8 cellular contexts compared by ENCODE assay signal in genomic region chr2:112764071-112765044, GRCh38. TPM values are rescaled to one million over a fixed set of nuclear protein-coding genes. Genes with fewer than 3 reads are reported as not detected.
DNase-seq lines count a peak whose midpoint lies in the region; ATAC-seq and TF ChIP-seq lines count a peak whose summit lies in the region.

Gene CKAP2L (minus strand): TSS chr2:112764609. CDS start chr2:112764598, 11 bp downstream.

- peaks cover 22% of the 10 kb centered on the region for H3K36me3 Mint-ChIP-seq in activated CD4-positive, alpha-beta T cell treated with anti-CD3 and anti-CD28 coated beads for 36 hours (ENCODE audit: low read depth)

- TF ChIP-seq CTCF in BE2C (IDR thresholded peaks at IDR 0.05; ENCODE audit: low read depth, low read length) (no peak), colonic mucosa (IDR thresholded peaks at IDR 0.05) (no peak)

- no peaks in the 10 kb centered on the region for H3K27me3 ChIP-seq in BE2C
- H3K27me3 ChIP-seq in colonic mucosa = no peaks in the 10 kb centered on the region

- CTCF ChIA-PET in activated CD4-positive, alpha-beta T cell treated with anti-CD3 and anti-CD28 coated beads for 36 hours (lab: Charles Lee) = interaction anchor here (0.5 to 5.8 kb wide), 5 partner anchors 15 to 197 kb away, joined by 3 to 42 read pairs (median 3); no protein-coding TSS in a partner anchor

- no peaks in the 10 kb centered on the region for H3K9me3 ChIP-seq in BE2C
- no peaks in the 10 kb centered on the region for H3K9me3 ChIP-seq in colonic mucosa

- POLR2A ChIA-PET in activated CD4-positive, alpha-beta T cell treated with anti-CD3 and anti-CD28 coated beads for 36 hours (lab: Charles Lee) = no interaction called here

- H3K4me1 ChIP-seq in BE2C (no peaks in the 10 kb centered on the region), colonic mucosa (peaks cover 6% of the 10 kb centered on the region)

- peak within 1 kb of the TSS; percentile 38 to 57 for H3K9ac ChIP-seq in colonic mucosa (ENCODE audit: low read depth in 2 of 2, low read length in 2 of 2)

- peaks cover 25% of the 10 kb centered on the region for H3K4me1 Mint-ChIP-seq in activated CD4-positive, alpha-beta T cell treated with anti-CD3 and anti-CD28 coated beads for 36 hours

- peak within 1 kb of the TSS; percentile 95 for H3K27ac Mint-ChIP-seq in activated CD4-positive, alpha-beta T cell treated with anti-CD3 and anti-CD28 coated beads for 36 hours

- intact Hi-C loops in activated CD4-positive, alpha-beta T cell treated with anti-CD3 and anti-CD28 coated beads for 36 hours (cut with DNase I, micrococcal nuclease) = loop anchor here in 1 of 2 experiments (1.0 to 10.0 kb wide), 6 partner anchors 119 to 707 kb away; partner anchors contain the start of genes CHCHD5, POLR1B, SLC20A1 and TMEM87B
- intact Hi-C loops in colonic mucosa (cut with DNase I) = no loop called here

- peak; percentile 92 for DNase-seq in BE2C
- peak; percentile 88 for DNase-seq in NCI-H524 treated with DMSO at 0.1 percent for 48 hours (lab: John Stamatoyannopoulos, UW)
- peak; percentile 98 for DNase-seq in activated CD4-positive, alpha-beta T cell treated with anti-CD3 and anti-CD28 coated beads for 36 hours
- DNase-seq in colonic mucosa = peak; percentile 98
- peak; percentile 95 for DNase-seq in kidney glomerular epithelial cell (lab: John Stamatoyannopoulos, UW)
- DNase-seq in stimulated activated CD4-positive, alpha-beta T cell treated with anti-CD3 and anti-CD28 coated beads, Interleukin-1b, Interleukin-23, amount 100 ng/mL, for 1 hour (ENCODE audit: low read depth in 2 of 2) = peak; percentile 78 to 80

- H3K4me3 Mint-ChIP-seq in activated CD4-positive, alpha-beta T cell treated with anti-CD3 and anti-CD28 coated beads for 36 hours = peak within 1 kb of the TSS; percentile 96

- H3K9me3 Mint-ChIP-seq in activated CD4-positive, alpha-beta T cell treated with anti-CD3 and anti-CD28 coated beads for 36 hours (ENCODE audit: low read depth) = no peaks in the 10 kb centered on the region

- H3K36me3 ChIP-seq in BE2C (no peaks in the 10 kb centered on the region), colonic mucosa (no peaks in the 10 kb centered on the region)

- no peaks in the 10 kb centered on the region for H3K27me3 Mint-ChIP-seq in activated CD4-positive, alpha-beta T cell treated with anti-CD3 and anti-CD28 coated beads for 36 hours

- ATAC-seq in GM19324 (IDR thresholded peaks at IDR 0.05; ENCODE audit: low FRiP score, unreplicated experiment) = peak; percentile 99
- peak; percentile 93 for ATAC-seq in HG03460 (IDR thresholded peaks at IDR 0.05; ENCODE audit: unreplicated experiment)
- ATAC-seq in activated CD4-positive, alpha-beta T cell treated with anti-CD3 and anti-CD28 coated beads for 36 hours = peak; percentile 97

- peak within 1 kb of the TSS; percentile 46 for H3K27ac ChIP-seq in colonic mucosa

- H3K4me3 ChIP-seq in BE2C (ENCODE audit: low read depth, low read length) (peak within 1 kb of the TSS; percentile 83), colonic mucosa (peak within 1 kb of the TSS; percentile 87)

RNA-seq across cellular contexts. Expression of gene CKAP2L, which starts in this region (rescaled TPM):
- polyA plus RNA-seq in BE2C (2012; ENCODE audit: insufficient read depth, insufficient read length, low read depth) = 3.0 TPM
- total RNA-seq in activated CD4-positive, alpha-beta T cell treated with anti-CD3 and anti-CD28 coated beads for 36 hours = 10 to 100 TPM; 38.4 to 46.7 TPM
- 10 to 100 TPM in 1 of 2 donors, 1 to 10 TPM in 1; 6.4 to 13.5 TPM for total RNA-seq in colonic mucosa

Comparison
In these comparisons a context has a peak if more than half of its experiments do, and no peak if none do; other contexts are left out.
1. Peak in every context shown above with its lines: DNase-seq, ATAC-seq, H3K4me3 ChIP-seq and H3K27ac ChIP-seq.